14 cellular contexts compared by ENCODE assay signal in the genomic region with DNA sequence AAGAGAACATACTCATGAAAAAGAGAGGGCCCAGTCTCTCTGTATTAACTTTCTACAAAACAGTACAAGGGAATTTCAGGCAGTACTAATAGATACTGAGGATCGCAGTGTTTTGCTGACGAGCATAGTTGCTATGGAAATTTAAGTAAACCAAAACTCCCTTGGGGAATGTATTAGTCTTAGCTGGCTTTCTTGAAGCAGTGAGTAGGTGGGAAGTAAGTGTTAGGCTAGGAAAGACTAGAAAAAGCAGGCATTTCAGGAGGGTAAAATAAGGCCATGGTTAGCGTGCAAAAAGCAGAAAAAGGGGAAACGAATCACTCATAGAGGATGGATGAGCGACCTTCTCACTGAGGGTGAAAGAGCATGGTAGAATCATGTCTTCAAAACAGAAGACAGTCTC.
DNase-seq lines count a peak whose midpoint lies in the region; ATAC-seq, FAIRE-seq and TF ChIP-seq lines count a peak whose summit lies in the region.
"Had no signal": no experiment of that assay in that cellular context is flagged by ENCODE, and none has a peak within 500 bp of the region (broad histone marks: within the 10 kb centered on the region; RNA-seq: fewer than 3 reads in every experiment).

No MANE protein-coding gene starts in this region.

- peak; percentile 3 for DNase-seq in GM12865 (ENCODE audit: low read depth)
- DNase-seq in H1 (ENCODE audit: low read depth in 1 of 2, low spot score in 2 of 2) = no peak
- no peak for DNase-seq in CD14-positive monocyte (ENCODE audit: low spot score)
- DNase-seq in NCI-H510A (lab: John Stamatoyannopoulos, UW) = no peak
- no peak for DNase-seq in sigmoid colon
- no peak for DNase-seq in NCI-H1092 treated with DMSO at 0.1 percent for 48 hours (lab: John Stamatoyannopoulos, UW)
- DNase-seq: activated CD4-positive, alpha-beta memory T cell treated with anti-CD3 and anti-CD28 coated beads for 36 hours; adrenal gland; foreskin fibroblast; KBM-7; stimulated activated naive CD8-positive, alpha-beta T cell treated with anti-CD3 and anti-CD28 coated beads, Interleukin-15, Interleukin-2, amounts not matched to agents 100 U/mL and 50 U/mL, for 24 hours had no signal

- H3K79me2 ChIP-seq in H1 (ENCODE audit: control insufficient read depth in 1 of 2, insufficient read depth in 2 of 2, low read length in 2 of 2) = no peaks in the 10 kb centered on the region

- TF ChIP-seq POLR2A in H1 (IDR thresholded peaks at IDR 0.05; ENCODE audit: control extremely low read depth in 1 of 2, low read depth in 2 of 2, low read length in 2 of 2) = no peak
- no peak for TF ChIP-seq POLR2A in sigmoid colon (IDR thresholded peaks at IDR 0.05)

- peaks cover 0 to 4% (median 1%) of the 10 kb centered on the region in 3 donors for H3K27me3 Mint-ChIP-seq in CD14-positive monocyte (ENCODE audit: low read depth in 3 of 3)

- H3K79me1 ChIP-seq in H1 (ENCODE audit: low read depth, low read length) = no peaks in the 10 kb centered on the region

- H3K27ac ChIP-seq in H1 (ENCODE audit: low read depth, low read length) (no peak overlapping the region), sigmoid colon (no peak overlapping the region)
- H3K27ac ChIP-seq: adrenal gland, SJSA1 had no signal

- H2AK5ac ChIP-seq in H1 (ENCODE audit: low read depth, low read length) = no peak overlapping the region

- ATAC-seq in HG03342 (IDR thresholded peaks at IDR 0.05; ENCODE audit: unreplicated experiment) = peak; percentile 73
- ATAC-seq: stimulated activated naive CD8-positive, alpha-beta T cell treated with anti-CD3 and anti-CD28 coated beads, Interleukin-15, Interleukin-2, amounts not matched to agents 100 U/mL and 50 U/mL, for 24 hours had no signal

- TF ChIP-seq EP300 in H1 (IDR thresholded peaks at IDR 0.05; ENCODE audit: borderline replicate concordance in 1 of 2, low read depth in 2 of 2, low read length in 2 of 2) (no peak), sigmoid colon (IDR thresholded peaks at IDR 0.05) (no peak)

- H3K27ac Mint-ChIP-seq in CD14-positive monocyte = no peak overlapping the region
- H3K27ac Mint-ChIP-seq: activated CD4-positive, alpha-beta memory T cell treated with anti-CD3 and anti-CD28 coated beads for 36 hours had no signal

- H3K56ac ChIP-seq in H1 (replicated peaks; ENCODE audit: insufficient read length, low read depth, low read length) = no peak overlapping the region

- H3K4me3 Mint-ChIP-seq in CD14-positive monocyte = no peak overlapping the region
- H3K4me3 Mint-ChIP-seq: activated CD4-positive, alpha-beta memory T cell treated with anti-CD3 and anti-CD28 coated beads for 36 hours had no signal

- H3K4me1 ChIP-seq in H1 (replicated peaks in 1 of 4; ENCODE audit: control insufficient read depth in 3 of 4, insufficient read depth in 4 of 4, low read length in 3 of 4) = no peaks in the 10 kb centered on the region
- H3K4me1 ChIP-seq in neuron (ENCODE audit: insufficient read depth, low read length) = peaks cover 23% of the 10 kb centered on the region
- no peaks in the 10 kb centered on the region for H3K4me1 ChIP-seq in sigmoid colon
- H3K4me1 ChIP-seq: adrenal gland, SJSA1 had no signal

- TF ChIP-seq RAD21 in H1 (IDR thresholded peaks at IDR 0.05 in 1 of 2, conservative IDR thresholded peaks at IDR 0.05 in 1 of 2; ENCODE audit: low read depth in 2 of 2, low read length in 2 of 2) = no peak

- H2BK12ac ChIP-seq in H1 (ENCODE audit: low read depth, low read length) = no peak overlapping the region

- H3K36me3 ChIP-seq in H1 (ENCODE audit: control insufficient read depth in 2 of 4, insufficient read depth in 4 of 4, low read length in 3 of 4) = no peaks in the 10 kb centered on the region
- H3K36me3 ChIP-seq in neuron (ENCODE audit: insufficient read depth, low read length) = no peaks in the 10 kb centered on the region
- no peaks in the 10 kb centered on the region for H3K36me3 ChIP-seq in sigmoid colon
- H3K36me3 ChIP-seq: adrenal gland, SJSA1 had no signal

- no peak overlapping the region for H3K18ac ChIP-seq in H1 (ENCODE audit: extremely low read depth, low read length)

- H3K23me2 ChIP-seq in H1 (ENCODE audit: low read depth, low read length) = no peaks in the 10 kb centered on the region

- no peak overlapping the region for H4K91ac ChIP-seq in H1 (replicated peaks; ENCODE audit: insufficient read length, low read length)

- no peak overlapping the region for H2BK15ac ChIP-seq in H1 (ENCODE audit: low read length)

- WGBS in H1 (ENCODE audit: extremely low coverage in 1 of 2, insufficient coverage in 1 of 2, insufficient read length in 1 of 2, insufficient replicate concordance in 2 of 2, low coverage in 1 of 2, low lambda C conversion rate in 2 of 2, missing lambda C conversion rate in 1 of 2), 2 experiments = 91% methylated on average over 5 of the region's 5 CpGs; no CpG with 5 or more reads in 1 of the 2 experiments
- 72 to 80% methylated on average over 5 of the region's 5 CpGs for WGBS in sigmoid colon, 2 donors

- H2AFZ ChIP-seq in H1 (ENCODE audit: low read length) (no peak overlapping the region), neuron (ENCODE audit: low read depth, low read length) (peak overlapping the region; percentile 51)

- no peaks in the 10 kb centered on the region; a peak in 1 of 4 replicates for H3K9me3 ChIP-seq in H1 (ENCODE audit: insufficient read depth in 2 of 2, low read depth in 1 of 2, low read length in 1 of 2)
- H3K9me3 ChIP-seq in neuron (ENCODE audit: low read length) = no peaks in the 10 kb centered on the region
- no peaks in the 10 kb centered on the region for H3K9me3 ChIP-seq in sigmoid colon
- H3K9me3 ChIP-seq: adrenal gland, SJSA1 had no signal

- no peaks in the 10 kb centered on the region for H4K20me1 ChIP-seq in H1 (replicated peaks in 1 of 2; ENCODE audit: control insufficient read depth in 1 of 2, insufficient read depth in 2 of 2, low read length in 2 of 2)

- H2BK120ac ChIP-seq in H1 (replicated peaks; ENCODE audit: low read depth, low read length) = no peak overlapping the region

- POLR2A ChIA-PET in H1 (lab: Charles Lee; ENCODE audit: partially characterized antibody) = no interaction called here

- intact Hi-C loops in CD14-positive monocyte (cut with micrococcal nuclease) (no loop called here), sigmoid colon (cut with DNase I) (no loop called here)

- no peak overlapping the region for H3K14ac ChIP-seq in H1 (ENCODE audit: insufficient read length)

- CTCF ChIA-PET in H1 (lab: Charles Lee; ENCODE audit: partially characterized antibody) = no interaction called here

- no peak overlapping the region for H2BK5ac ChIP-seq in H1 (ENCODE audit: low read depth, low read length)

- no peaks in the 10 kb centered on the region for H3K36me3 Mint-ChIP-seq in CD14-positive monocyte
- H3K36me3 Mint-ChIP-seq: activated CD4-positive, alpha-beta memory T cell treated with anti-CD3 and anti-CD28 coated beads for 36 hours had no signal

- H2BK20ac ChIP-seq in H1 (ENCODE audit: low read length) = no peak overlapping the region

- no peak overlapping the region for H4K8ac ChIP-seq in H1 (ENCODE audit: extremely low read depth, insufficient read depth, low read length)

- no peak overlapping the region for H3K9ac ChIP-seq in H1 (replicated peaks in 1 of 4; ENCODE audit: extremely low read depth in 1 of 4, low read depth in 3 of 4, low read length in 3 of 4)

- TF ChIP-seq CTCF in GM12865 (IDR thresholded peaks at IDR 0.05; ENCODE audit: insufficient read depth, low read depth, low read length, missing control alignments) (no peak), H1 (IDR thresholded peaks at IDR 0.05; ENCODE audit: control extremely low read depth in 1 of 3, insufficient read depth in 1 of 3, low read depth in 1 of 3, low read length in 3 of 3) (no peak), CD14-positive monocyte (IDR thresholded peaks at IDR 0.05) (no peak), sigmoid colon (IDR thresholded peaks at IDR 0.05) (no peak)

- H3K23ac ChIP-seq in H1 (ENCODE audit: insufficient read length) = no peak overlapping the region

- FAIRE-seq in H1 (lab: Jason Lieb, UNC) = peak; percentile 52

- no peak overlapping the region for H3K4ac ChIP-seq in H1 (replicated peaks; ENCODE audit: insufficient read length, low read depth, low read length)

- H3K4me1 Mint-ChIP-seq in CD14-positive monocyte = no peaks in the 10 kb centered on the region

- H3K4me3 ChIP-seq in GM12865 (ENCODE audit: low read depth, low read length) (no peak overlapping the region), H1 (ENCODE audit: extremely low read depth in 1 of 4, insufficient read depth in 2 of 4, low read depth in 3 of 4, low read length in 4 of 4) (no peak overlapping the region), neuron (ENCODE audit: low read length) (peak overlapping the region; percentile 8), sigmoid colon (no peak overlapping the region)
- H3K4me3 ChIP-seq: adrenal gland, SJSA1 had no signal

- no peak overlapping the region for H4K5ac ChIP-seq in H1 (ENCODE audit: insufficient read length, low read depth, low read length)

- H3K27me3 ChIP-seq in H1 (replicated peaks in 1 of 4; ENCODE audit: control insufficient read depth in 3 of 4, extremely low read depth in 1 of 4, insufficient read depth in 3 of 4, low read length in 3 of 4) (no peaks in the 10 kb centered on the region), neuron (ENCODE audit: insufficient read depth, low read length) (no peaks in the 10 kb centered on the region), sigmoid colon (no peaks in the 10 kb centered on the region)
- H3K27me3 ChIP-seq: adrenal gland, SJSA1 had no signal

- peaks cover 0 to 7% (median 2%) of the 10 kb centered on the region in 7 donors for H3K9me3 Mint-ChIP-seq in CD14-positive monocyte
- H3K9me3 Mint-ChIP-seq: activated CD4-positive, alpha-beta memory T cell treated with anti-CD3 and anti-CD28 coated beads for 36 hours had no signal

- no peak overlapping the region for H3K4me2 ChIP-seq in H1 (ENCODE audit: insufficient read depth in 1 of 2, low read depth in 2 of 2, low read length in 2 of 2)

TF ChIP-seq in H1, 55 proteins besides CTCF, POLR2A, EP300 and RAD21:
- no peak for TF ChIP-seq KDM1A (IDR thresholded peaks at IDR 0.05; ENCODE audit: borderline replicate concordance, low read length)
- TF ChIP-seq TBP (IDR thresholded peaks at IDR 0.05; ENCODE audit: low read depth, low read length) = no peak
- 0 out of 2 replicates have a peak, but pooled peaks have one; percentile 20 for TF ChIP-seq MAFK (IDR thresholded peaks at IDR 0.05; ENCODE audit: low read depth, low read length)
